ENCODE assay signal across 9 cellular contexts in genomic region chr3:184316792-184317191, GRCh38. TPM values are rescaled to one million over a fixed set of nuclear protein-coding genes. Genes with fewer than 3 reads are reported as not detected.
DNase-seq lines count a peak whose midpoint lies in the region; ATAC-seq and TF ChIP-seq lines count a peak whose summit lies in the region.
"Had no signal": no experiment of that assay in that cellular context is flagged by ENCODE, and none has a peak within 500 bp of the region (broad histone marks: within the 10 kb centered on the region; RNA-seq: fewer than 3 reads in every experiment).

No MANE protein-coding gene starts in this region.

- no peaks in the 10 kb centered on the region for H3K27me3 Mint-ChIP-seq in CD4-positive, alpha-beta memory T cell
- peaks cover 5% of the 10 kb centered on the region for H3K27me3 Mint-ChIP-seq in neural progenitor cell (ENCODE audit: insufficient read depth, low read depth)

- H3K4me2 ChIP-seq in OCI-LY3 (ENCODE audit: low read length) (peak overlapping the region; percentile 88), neural progenitor cell (peak overlapping the region; percentile 96)

- H2AFZ ChIP-seq in OCI-LY3 (ENCODE audit: low read depth, low read length) (no peak overlapping the region), neural progenitor cell (replicated peaks) (no peak overlapping the region)

- H3K4me1 Mint-ChIP-seq in CD4-positive, alpha-beta memory T cell = peaks cover 25 to 42% (median 31%) of the 10 kb centered on the region in 4 donors
- H3K4me1 Mint-ChIP-seq in neural progenitor cell = peaks cover 19% of the 10 kb centered on the region

- ATAC-seq in GM21825 (IDR thresholded peaks at IDR 0.05; ENCODE audit: unreplicated experiment) = no peak

- H3K9me3 Mint-ChIP-seq in CD4-positive, alpha-beta memory T cell = no peaks in the 10 kb centered on the region
- no peaks in the 10 kb centered on the region for H3K9me3 Mint-ChIP-seq in neural progenitor cell

- peaks cover 26 to 50% of the 10 kb centered on the region in 2 donors for H3K36me3 Mint-ChIP-seq in CD4-positive, alpha-beta memory T cell
- H3K36me3 Mint-ChIP-seq in neural progenitor cell = peaks cover 32% of the 10 kb centered on the region

- H3K9ac ChIP-seq in OCI-LY3 (ENCODE audit: low read length) = no peak overlapping the region
- H3K9ac ChIP-seq in neural progenitor cell = peak overlapping the region; percentile 92

- H3F3A ChIP-seq in neural progenitor cell (ENCODE audit: low read depth) = peaks cover 12% of the 10 kb centered on the region

- H3K27me3 ChIP-seq in CD4-positive, alpha-beta memory T cell (ENCODE audit: insufficient read depth, low read length) = no peaks in the 10 kb centered on the region
- H3K27me3 ChIP-seq in OCI-LY3 (ENCODE audit: low read depth, low read length) = no peaks in the 10 kb centered on the region
- no peaks in the 10 kb centered on the region for H3K27me3 ChIP-seq in dorsolateral prefrontal cortex
- no peaks in the 10 kb centered on the region for H3K27me3 ChIP-seq in neural progenitor cell

- H3K27ac ChIP-seq in CD4-positive, alpha-beta memory T cell (ENCODE audit: low read depth, low read length) = peak overlapping the region; percentile 92
- H3K27ac ChIP-seq in OCI-LY3 (ENCODE audit: low read length) (no peak overlapping the region), dorsolateral prefrontal cortex (peak overlapping the region in 28 of 59 donors; percentile 22 to 97 (median 93)), neural progenitor cell (no peak overlapping the region)

- H3K4me3 Mint-ChIP-seq in CD4-positive, alpha-beta memory T cell = peak overlapping the region in 7 of 8 donors; percentile 79 to 89 (median 86)
- peak overlapping the region; percentile 90 for H3K4me3 Mint-ChIP-seq in neural progenitor cell

- H3K27ac Mint-ChIP-seq in CD4-positive, alpha-beta memory T cell = peak overlapping the region; percentile 23 to 97 (median 96)
- H3K27ac Mint-ChIP-seq in neural progenitor cell = no peak overlapping the region

- intact Hi-C loops in CD4-positive, alpha-beta memory T cell (cut with micrococcal nuclease) = no loop called here
- intact Hi-C loops in dorsolateral prefrontal cortex (cut with DNase I) = loop anchor here in 1 of 2 donors (5.0 kb wide), 1 partner anchor 139 kb away; no protein-coding TSS in a partner anchor

- H3K4me3 ChIP-seq in CD4-positive, alpha-beta memory T cell (ENCODE audit: low read length in 2 of 2) = no peak overlapping the region
- peak overlapping the region; percentile 98 for H3K4me3 ChIP-seq in OCI-LY3 (ENCODE audit: low read length)
- peak overlapping the region in 39 of 59 donors; percentile 64 to 88 (median 82) for H3K4me3 ChIP-seq in dorsolateral prefrontal cortex
- H3K4me3 ChIP-seq in neural progenitor cell = peak overlapping the region; percentile 83

- H3K9me3 ChIP-seq in CD4-positive, alpha-beta memory T cell (ENCODE audit: control insufficient read depth in 1 of 2, low read length in 2 of 2) = no peaks in the 10 kb centered on the region
- H3K9me3 ChIP-seq in OCI-LY3 (ENCODE audit: insufficient read depth, low read length) (no peaks in the 10 kb centered on the region), neural progenitor cell (ENCODE audit: low read depth) (no peaks in the 10 kb centered on the region)

- H3K79me2 ChIP-seq in OCI-LY3 (ENCODE audit: low read length) = peaks cover 72% of the 10 kb centered on the region
- H3K79me2 ChIP-seq in neural progenitor cell (ENCODE audit: low read depth) = peaks cover 67% of the 10 kb centered on the region

- no peak for TF ChIP-seq CTCF in OCI-LY3 (IDR thresholded peaks at IDR 0.05; ENCODE audit: low read depth, low read length)
- no peak for TF ChIP-seq CTCF in dorsolateral prefrontal cortex (IDR thresholded peaks at IDR 0.05 in 54 of 56, conservative IDR thresholded peaks at IDR 0.05 in 2 of 56; ENCODE audit: low read depth in 1 of 56, partially characterized antibody in 56 of 56)
- TF ChIP-seq CTCF in neural progenitor cell (IDR thresholded peaks at IDR 0.05) = no peak

- peaks cover 35% of the 10 kb centered on the region for H3K36me3 ChIP-seq in CD4-positive, alpha-beta memory T cell (ENCODE audit: insufficient read depth, low read length)
- peaks cover 52% of the 10 kb centered on the region for H3K36me3 ChIP-seq in OCI-LY3 (replicated peaks; ENCODE audit: low read depth, low read length)
- H3K36me3 ChIP-seq in neural progenitor cell = no peaks in the 10 kb centered on the region

- CTCF ChIA-PET in CD4-positive, alpha-beta memory T cell (lab: Charles Lee; ENCODE audit: partially characterized antibody) = no interaction called here

- H4K20me1 ChIP-seq in OCI-LY3 (ENCODE audit: insufficient read depth, low read length) = peaks cover 62% of the 10 kb centered on the region
- peaks cover 63% of the 10 kb centered on the region for H4K20me1 ChIP-seq in neural progenitor cell (ENCODE audit: low read depth)

- POLR2A ChIA-PET in CD4-positive, alpha-beta memory T cell (lab: Charles Lee; ENCODE audit: partially characterized antibody) = interaction anchor here (2.2 to 3.9 kb wide), 2 partner anchors 9 to 17 kb away, joined by 13 to 19 read pairs; no protein-coding TSS in a partner anchor

- in situ Hi-C loops in ACHN (cut with HindIII; ENCODE audit: low pct_ligation_motif_present, low pct_unique_long_range_greater_than_20kb, low sequenced_read_pairs) = no loop called here

- peaks cover 37% of the 10 kb centered on the region for H3K4me1 ChIP-seq in CD4-positive, alpha-beta memory T cell (ENCODE audit: insufficient read depth, low read length)
- H3K4me1 ChIP-seq in OCI-LY3 (ENCODE audit: low read length) (peaks cover 19% of the 10 kb centered on the region), neural progenitor cell (peaks cover 13% of the 10 kb centered on the region)

- peak in 1 of 5 donors; percentile 34 for DNase-seq in CD4-positive, alpha-beta memory T cell
- no peak for DNase-seq in dorsolateral prefrontal cortex
- no peak for DNase-seq in neural progenitor cell (ENCODE audit: low spot score)
- no peak for DNase-seq in ACHN
- no peak for DNase-seq in stimulated activated CD4-positive, alpha-beta T cell treated with anti-CD3 and anti-CD28 coated beads, Interleukin-4, amount 100 ng/mL, for 4 hours
- DNase-seq in stimulated activated naive CD4-positive, alpha-beta T cell treated with Interleukin-2 at 50 U/mL for 16 hours (lab: John Stamatoyannopoulos, UW) = no peak
- DNase-seq: NCI-H1048 had no signal

RNA-seq across cellular contexts. Expression of gene EIF4G1, which starts 2.4 kb away (rescaled TPM):
- total RNA-seq in CD4-positive, alpha-beta memory T cell = 100 to 1,000 TPM; 236 to 246 TPM
- 10 to 100 TPM in 1 of 2 donors, 1 to 10 TPM in 1; 3.6 to 51.1 TPM for polyA plus RNA-seq in CD4-positive, alpha-beta memory T cell
- 100 to 1,000 TPM; 152 to 287 (median 190) TPM for total RNA-seq in dorsolateral prefrontal cortex
- 137 and 207 TPM in 2 replicates for total RNA-seq in neural progenitor cell (ENCODE audit: low replicate concordance)

RNA-seq across cellular contexts. Expression of gene PSMD2, which starts 17.8 kb away (rescaled TPM):
- 100 to 1,000 TPM; 148 to 154 TPM for total RNA-seq in CD4-positive, alpha-beta memory T cell
- 100 to 1,000 TPM; 195 to 298 TPM for polyA plus RNA-seq in CD4-positive, alpha-beta memory T cell
- total RNA-seq in dorsolateral prefrontal cortex (100 to 1,000 TPM; 147 to 269 (median 208) TPM), neural progenitor cell (ENCODE audit: low replicate concordance) (234 and 476 TPM in 2 replicates)

RNA-seq across cellular contexts. Expression of gene FAM131A, which starts 20.6 kb away (rescaled TPM):
- total RNA-seq in CD4-positive, alpha-beta memory T cell = 1 to 10 TPM; 9.0 to 10.0 TPM
- 1 to 10 TPM; 1.1 to 1.6 TPM for polyA plus RNA-seq in CD4-positive, alpha-beta memory T cell
- 100 to 1,000 TPM in 106 of 120 experiments, 10 to 100 TPM in 14; 76.8 to 195 (median 128) TPM for total RNA-seq in dorsolateral prefrontal cortex
- total RNA-seq in neural progenitor cell (ENCODE audit: low replicate concordance) = 17.2 and 37.7 TPM in 2 replicates

RNA-seq across cellular contexts. Expression of gene ECE2, which starts 41.0 kb away (rescaled TPM):
- not detected for total RNA-seq in CD4-positive, alpha-beta memory T cell
- polyA plus RNA-seq in CD4-positive, alpha-beta memory T cell = not detected
- total RNA-seq in dorsolateral prefrontal cortex (10 to 100 TPM in 114 of 120 experiments, 1 to 10 TPM in 6; 2.6 to 38.7 (median 18.0) TPM), neural progenitor cell (ENCODE audit: low replicate concordance) (0.15 TPM in 1 of 2 replicates, not detected in the other)

RNA-seq across cellular contexts. Expression of gene CLCN2, which starts 44.6 kb away (rescaled TPM):
- 1 to 10 TPM; 3.8 to 5.4 TPM for total RNA-seq in CD4-positive, alpha-beta memory T cell
- under 1 TPM; 0.24 to 0.29 TPM for polyA plus RNA-seq in CD4-positive, alpha-beta memory T cell
- 10 to 100 TPM; 11.7 to 50.5 (median 26.1) TPM for total RNA-seq in dorsolateral prefrontal cortex
- 16.5 and 38.2 TPM in 2 replicates for total RNA-seq in neural progenitor cell (ENCODE audit: low replicate concordance)

Comparison
In these comparisons a context has a peak if more than half of its experiments do, and no peak if none do; other contexts are left out.
1. H3K4me3 ChIP-seq: peak in OCI-LY3 (single experiment), dorsolateral prefrontal cortex (39 of 59) and neural progenitor cell (single experiment); none in CD4-positive, alpha-beta memory T cell (0 of 2).